Comparison of ENCODE assay signal across 8 cellular contexts in the genomic region with DNA sequence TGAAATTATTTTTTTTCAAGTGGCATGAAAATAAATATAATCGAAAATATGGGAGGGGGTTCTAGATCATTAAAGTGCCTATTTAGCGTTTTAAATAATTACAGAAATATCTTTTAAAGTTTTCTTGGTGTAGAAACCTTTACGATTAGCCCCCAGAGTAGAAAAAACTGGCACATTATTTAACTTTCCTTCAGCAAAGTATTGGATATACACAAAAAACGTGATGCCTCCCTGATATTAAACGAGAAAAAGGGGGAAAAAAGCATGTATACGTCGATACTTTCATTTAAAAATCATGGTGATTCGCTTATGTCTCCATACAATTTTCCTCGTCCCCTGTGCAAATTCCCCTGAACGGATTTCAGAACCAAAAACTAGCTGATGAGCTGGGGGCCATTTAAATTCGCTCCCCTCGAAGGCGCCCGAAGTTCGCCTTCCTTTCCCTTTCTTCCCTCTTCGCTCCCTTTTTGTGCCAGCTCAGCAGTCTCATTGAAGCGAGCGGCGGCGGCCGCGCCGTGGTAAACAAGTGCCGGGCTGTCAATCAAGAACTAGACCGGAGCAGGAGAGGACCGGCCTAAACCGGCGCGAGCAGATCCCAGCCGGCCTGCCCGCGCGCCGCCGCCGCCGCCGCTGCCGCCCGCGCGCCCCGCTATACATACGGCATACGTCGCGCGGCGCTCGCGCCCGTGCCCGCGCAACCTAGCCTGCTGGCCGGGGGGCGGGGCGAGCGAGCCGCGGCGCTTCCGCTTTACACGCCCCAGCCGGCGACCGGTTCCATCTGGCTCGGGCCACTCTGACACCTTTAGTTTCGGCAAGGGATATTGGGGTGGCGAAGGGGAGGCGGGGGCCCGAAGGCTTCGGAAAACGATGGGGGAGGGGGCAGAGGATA. TPM values are rescaled to one million over a fixed set of nuclear protein-coding genes. Genes with fewer than 3 reads are reported as not detected.
DNase-seq lines count a peak whose midpoint lies in the region; ATAC-seq and TF ChIP-seq lines count a peak whose summit lies in the region.

No MANE protein-coding gene starts in this region.

- H3K4me1 ChIP-seq in right cardiac atrium (ENCODE audit: control insufficient read depth, insufficient read depth, low read length) (peaks cover 1% of the 10 kb centered on the region), uterus (peaks cover 4 to 11% of the 10 kb centered on the region in 2 donors)

- H3K9me3 ChIP-seq in T-helper 17 cell (ENCODE audit: control insufficient read depth, low read length, poor library complexity, severe bottlenecking) (no peaks in the 10 kb centered on the region), right cardiac atrium (ENCODE audit: control insufficient read depth, low read length) (no peaks in the 10 kb centered on the region), uterus (no peaks in the 10 kb centered on the region)

- peak overlapping the region; percentile 100 for H3K27ac Mint-ChIP-seq in T-helper 17 cell

- under 1% methylated on average over 73 of the region's 73 CpGs for WGBS in right cardiac atrium

- peak in 1 of 4 experiments; percentile 24 for TF ChIP-seq CTCF in uterus (IDR thresholded peaks at IDR 0.05)

- H3K27me3 Mint-ChIP-seq in T-helper 17 cell = no peaks in the 10 kb centered on the region

- peak overlapping the region; percentile 98 for H3K4me3 Mint-ChIP-seq in T-helper 17 cell

- TF ChIP-seq POLR2A in uterus (IDR thresholded peaks at IDR 0.05) = peak; percentile 75 to 80

- intact Hi-C loops in right cardiac atrium (cut with DNase I) (loop anchor here in 3 of 4 donors (5.0 to 10.0 kb wide), 5 partner anchors 68 to 445 kb away; no protein-coding TSS in a partner anchor), uterus (cut with DNase I; ENCODE audit: low total_unique reads) (loop anchor here (10.0 kb wide), 1 partner anchor 275 kb away; no protein-coding TSS in a partner anchor)

- peak; percentile 60 for ATAC-seq in GM18498 (IDR thresholded peaks at IDR 0.05; ENCODE audit: unreplicated experiment)
- ATAC-seq in HG02885 (IDR thresholded peaks at IDR 0.05; ENCODE audit: poor library complexity, unreplicated experiment) = peak; percentile 60
- peak; percentile 69 for ATAC-seq in T-helper 17 cell
- peak; percentile 84 to 85 for ATAC-seq in right cardiac atrium

- H3K27ac ChIP-seq in right cardiac atrium (ENCODE audit: low read length) = peak overlapping the region; percentile 99
- H3K27ac ChIP-seq in uterus = peak overlapping the region; percentile 95 to 100

- DNase-seq in NCI-H1694 (lab: John Stamatoyannopoulos, UW) (peak; percentile 79), T-helper 17 cell (peak; percentile 94 to 97 (median 97)), anterior cingulate cortex (lab: John Stamatoyannopoulos, UW) (peak; percentile 37 to 97 (median 88)), right cardiac atrium (peak; percentile 94 to 98 (median 97)), pulmonary artery endothelial cell (ENCODE audit: low read depth, low spot score) (peak; percentile 75), uterus (peak; percentile 87 to 92)

- H3K4me1 Mint-ChIP-seq in T-helper 17 cell = peaks cover 20% of the 10 kb centered on the region

- H3K4me3 ChIP-seq in right cardiac atrium (ENCODE audit: low read length) (peak overlapping the region; percentile 87), uterus (peak overlapping the region; percentile 56 to 60)

- peaks cover 2% of the 10 kb centered on the region for H3K36me3 Mint-ChIP-seq in T-helper 17 cell (ENCODE audit: low read depth)

- H3K27me3 ChIP-seq in right cardiac atrium (ENCODE audit: control insufficient read depth, insufficient read depth) (no peaks in the 10 kb centered on the region), uterus (no peaks in the 10 kb centered on the region)

- H3K36me3 ChIP-seq in uterus = no peaks in the 10 kb centered on the region

RNA-seq across cellular contexts. Expression of gene ARRDC3, which starts 3.3 kb away (rescaled TPM):
- total RNA-seq in T-helper 17 cell (100 to 1,000 TPM; 173 to 200 TPM), right cardiac atrium (10 to 100 TPM; 20.1 to 28.9 (median 25.5) TPM), pulmonary artery endothelial cell (48.9 and 85.3 TPM in 2 replicates), uterus (100 to 1,000 TPM in 1 of 4 donors, 10 to 100 TPM in 3; 11.5 to 237 (median 38.6) TPM)
- polyA plus RNA-seq in right cardiac atrium = 8.2 TPM

Comparison
In these comparisons a context has a peak if more than half of its experiments do, and no peak if none do; other contexts are left out.
1. Peak in every context shown above with its lines: DNase-seq, ATAC-seq, H3K4me3 ChIP-seq and H3K27ac ChIP-seq.